In the genomic region with DNA sequence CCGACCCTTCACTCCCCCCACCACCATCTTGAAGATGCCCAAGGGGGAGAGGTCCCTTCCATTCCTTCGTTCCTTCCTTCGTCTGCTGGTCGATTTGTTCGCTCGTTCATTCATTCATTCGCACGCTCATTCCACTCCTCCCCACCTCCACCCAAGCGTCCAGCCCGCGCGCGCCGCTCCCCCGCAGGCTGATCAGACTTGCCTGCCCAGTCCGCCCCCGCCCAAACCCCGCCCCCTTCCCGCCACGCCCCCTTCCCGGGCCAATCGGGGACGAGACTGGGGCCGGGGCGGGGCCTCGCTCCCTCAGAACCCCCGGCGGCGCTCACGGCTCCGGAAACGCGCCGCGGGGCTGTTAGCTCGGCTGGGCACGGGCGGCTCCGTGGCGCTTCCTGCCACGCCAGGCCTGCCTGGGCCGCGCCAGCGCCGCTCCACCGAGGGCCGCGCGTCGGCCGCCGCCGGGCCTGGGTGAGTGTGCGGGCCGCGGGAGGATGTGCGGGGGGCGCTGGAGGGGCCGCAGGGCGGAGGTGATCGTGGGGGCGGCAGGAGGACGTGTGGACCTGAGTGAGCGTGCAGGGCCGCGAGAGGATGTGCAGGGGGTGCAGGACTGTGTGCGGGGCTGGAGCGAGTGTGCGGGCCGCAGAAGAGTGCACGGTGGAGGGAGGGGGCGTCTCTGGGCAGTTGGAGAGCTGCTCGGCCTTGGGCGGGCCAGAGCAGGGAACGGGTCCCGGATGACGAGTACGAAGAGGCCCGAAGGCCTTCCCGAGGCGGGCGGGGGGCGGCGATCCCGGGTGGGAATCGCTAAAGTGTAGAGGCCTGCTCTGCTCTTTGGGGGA, we compare ENCODE assay signal across 8 cellular contexts. TPM values are rescaled to one million over a fixed set of nuclear protein-coding genes. Genes with fewer than 3 reads are reported as not detected.
A peak's percentile ranks its signal among the peaks of the same experiment; 100 is the strongest.
DNase-seq lines count a peak whose midpoint lies in the region; ATAC-seq and TF ChIP-seq lines count a peak whose summit lies in the region.

TSS of gene ZNF275 (plus strand) at position 333 of the 833 bp plus-strand sequence. CDS start 2,527 bp downstream, outside the sequence.

- H3K27ac ChIP-seq in HUES6 (ENCODE audit: low read depth, low read length) (peak within 1 kb of the TSS; percentile 34; the same call in 1 of the 2 replicates), OCI-LY7 (ENCODE audit: low read depth, low read length, poor library complexity, severe bottlenecking) (no peak within 1 kb of the TSS), esophagus (ENCODE audit: low read depth in 2 of 2, low read length in 1 of 2) (peak within 1 kb of the TSS in 1 of 2 donors; percentile 6), muscle layer of duodenum (ENCODE audit: low read length) (no peak within 1 kb of the TSS)

- peak within 1 kb of the TSS; percentile 91 for H3K4me3 ChIP-seq in HUES6 (ENCODE audit: low read depth, low read length)
- peak within 1 kb of the TSS; percentile 84 for H3K4me3 ChIP-seq in OCI-LY7 (ENCODE audit: low read depth, low read length, poor library complexity, severe bottlenecking)
- peak within 1 kb of the TSS; percentile 47 to 69 for H3K4me3 ChIP-seq in esophagus (ENCODE audit: low read depth in 1 of 2, low read length in 2 of 2)
- H3K4me3 ChIP-seq in muscle layer of duodenum (ENCODE audit: low read depth in 1 of 2, low read length in 2 of 2): peak within 1 kb of the TSS; percentile 48 to 60

- no peaks in the 10 kb centered on the region; the same call in 1 of the 2 replicates for H3K9me2 ChIP-seq in OCI-LY7 (ENCODE audit: insufficient read depth, low read length)

- intact Hi-C loops in OCI-LY7 (cut with micrococcal nuclease; ENCODE audit: unreplicated experiment): no loop called here

- WGBS in esophagus, 2 donors: 1 to 30% methylated on average over 81 to 86 of the region's 86 CpGs

- no TSS peak for BruUV-seq in OCI-LY7 (replicated peaks; lab: Mats Ljungman, UMichigan)

- H3K79me2 ChIP-seq in OCI-LY7 (ENCODE audit: insufficient read depth, low read depth, low read length): no peaks in the 10 kb centered on the region

- CTCF ChIA-PET in OCI-LY7 (lab: Charles Lee; ENCODE audit: unreplicated experiment): no interaction called here

- POLR2A ChIA-PET in OCI-LY7 (lab: Charles Lee): interaction anchor here (1.7 kb wide), 1 partner anchor 40 kb away, joined by 6 read pairs; no protein-coding TSS in a partner anchor

- H4K20me1 ChIP-seq in OCI-LY7 (ENCODE audit: insufficient read depth, low read length): no peaks in the 10 kb centered on the region; the same call in 1 of the 2 replicates

- H3K36me3 ChIP-seq in HUES6 (ENCODE audit: control insufficient read depth, insufficient read depth, low read length) (peaks cover 12% of the 10 kb centered on the region), OCI-LY7 (ENCODE audit: insufficient read depth, low read length) (peaks cover 21% of the 10 kb centered on the region), esophagus (ENCODE audit: control insufficient read depth in 2 of 2, insufficient read depth in 2 of 2, low read length in 1 of 2) (no peaks in the 10 kb centered on the region), muscle layer of duodenum (ENCODE audit: control insufficient read depth in 1 of 2, insufficient read depth in 2 of 2, low read length in 2 of 2) (no peaks in the 10 kb centered on the region)

- H3K27me3 ChIP-seq in HUES6 (ENCODE audit: control insufficient read depth, insufficient read depth, low read length) (peaks cover 9% of the 10 kb centered on the region; the same call in 1 of the 2 replicates), esophagus (ENCODE audit: control insufficient read depth in 1 of 2, insufficient read depth in 2 of 2, low read length in 2 of 2) (no peaks in the 10 kb centered on the region), muscle layer of duodenum (ENCODE audit: low read depth, low read length) (no peaks in the 10 kb centered on the region)

- peak within 1 kb of the TSS; percentile 79 for H3K4me2 ChIP-seq in OCI-LY7 (ENCODE audit: low read length)

- H3K9me3 ChIP-seq in HUES6 (ENCODE audit: control insufficient read depth, insufficient read depth, low read depth, low read length): peaks cover 12% of the 10 kb centered on the region; the same call in 1 of the 2 replicates
- no peaks in the 10 kb centered on the region for H3K9me3 ChIP-seq in OCI-LY7 (ENCODE audit: low read length)
- peaks cover 0 to 2% of the 10 kb centered on the region in 2 donors for H3K9me3 ChIP-seq in esophagus (ENCODE audit: control insufficient read depth in 2 of 2, insufficient read depth in 1 of 2, low read depth in 1 of 2, low read length in 1 of 2)
- H3K9me3 ChIP-seq in muscle layer of duodenum (ENCODE audit: control insufficient read depth in 1 of 2, low read length in 2 of 2): no peaks in the 10 kb centered on the region

- H3K4me1 ChIP-seq in HUES6 (ENCODE audit: control insufficient read depth, insufficient read depth, low read length): peaks cover 7% of the 10 kb centered on the region
- peaks cover 40% of the 10 kb centered on the region for H3K4me1 ChIP-seq in OCI-LY7 (ENCODE audit: insufficient read depth, low read length, poor library complexity, severe bottlenecking)
- H3K4me1 ChIP-seq in esophagus (ENCODE audit: control insufficient read depth in 2 of 2, insufficient read depth in 2 of 2, low read length in 1 of 2): no peaks in the 10 kb centered on the region
- peaks cover 3 to 14% of the 10 kb centered on the region in 2 donors for H3K4me1 ChIP-seq in muscle layer of duodenum (ENCODE audit: control insufficient read depth in 1 of 2, insufficient read depth in 2 of 2, low read length in 2 of 2)

- peak; percentile 91 for ATAC-seq in GM21423 (IDR thresholded peaks at IDR 0.05; ENCODE audit: unreplicated experiment)

- peak within 1 kb of the TSS; percentile 91 for H3K9ac ChIP-seq in HUES6 (ENCODE audit: low read length)

- TF ChIP-seq CTCF in OCI-LY7 (conservative IDR thresholded peaks at IDR 0.05; ENCODE audit: low read length): no peak

- H2AFZ ChIP-seq in OCI-LY7 (ENCODE audit: low read length): 0 out of 2 replicates have a peak within 1 kb of the TSS, but pooled peaks have one; percentile 16

- peak; percentile 91 for DNase-seq in DMS 273 (lab: John Stamatoyannopoulos, UW; ENCODE audit: unreplicated experiment)
- peak; percentile 87 for DNase-seq in OCI-LY7 (ENCODE audit: low spot score)
- DNase-seq in activated T-cell treated with anti-CD3 and anti-CD28 coated beads, Interleukin-2, amount 50 U/mL, for 1 hour: peak; percentile 84
- peak; percentile 81 for DNase-seq in stimulated activated CD8-positive, alpha-beta memory T cell treated with anti-CD3 and anti-CD28 coated beads, Interleukin-4, amount 100 ng/mL, for 48 hours

RNA-seq across cellular contexts. Expression of gene ZNF275, which starts in this region (rescaled TPM):
- total RNA-seq in OCI-LY7 (2014; rRNA removed; shearing (Covaris generic)): 17.9 and 19.6 TPM in 2 replicates
- 20.2 and 34.6 TPM in 2 replicates for total RNA-seq in OCI-LY7 (2022)
- polyA plus RNA-seq in esophagus: 1 to 10 TPM in 1 of 2 donors, under 1 TPM in 1; 0.71 to 1.6 TPM
